24 cellular contexts compared by ENCODE assay signal in genomic region chr17:73069846-73070245, GRCh38.
"Had no signal": no experiment of that assay in that cellular context is flagged by ENCODE, and none has a peak within 500 bp of the region (broad histone marks: within the 10 kb centered on the region; RNA-seq: fewer than 3 reads in every experiment).

No MANE protein-coding gene starts in this region.

- H3K9me3 ChIP-seq: adrenal gland, ascending aorta, thoracic aorta, upper lobe of left lung had no signal

- H3K27ac Mint-ChIP-seq: activated naive CD4-positive, alpha-beta T cell treated with anti-CD3 and anti-CD28 coated beads, Interleukin-2, amount 50 U/mL, for 72 hours; activated T-helper 17 cell treated with anti-CD3 and anti-CD28 coated beads, Interleukin-2, amount 50 U/mL, for 72 hours; natural killer cell treated with Interleukin-12 subunit alpha and Interleukin-12 subunit beta and Interleukin-15 and Interleukin-18, amount 100 ng/mL, for 72 hours; stimulated activated naive B cell treated with anti-CD40 and anti-IgM and Interleukin-4, amounts not matched to agents 10 μg/mL and 1 μg/mL and 100 μg/mL, for 72 hours had no signal

- H3K4me3 ChIP-seq: adrenal gland, ascending aorta, gastroesophageal sphincter, heart right ventricle, thoracic aorta, upper lobe of left lung had no signal

- H3K27me3 Mint-ChIP-seq: activated T-helper 17 cell treated with anti-CD3 and anti-CD28 coated beads, Interleukin-2, amount 50 U/mL, for 72 hours; natural killer cell treated with Interleukin-12 subunit alpha and Interleukin-12 subunit beta and Interleukin-15 and Interleukin-18, amount 100 ng/mL, for 72 hours; stimulated activated naive B cell treated with anti-CD40 and anti-IgM and Interleukin-4, amounts not matched to agents 10 μg/mL and 1 μg/mL and 100 μg/mL, for 72 hours had no signal

- ATAC-seq: activated naive CD4-positive, alpha-beta T cell treated with anti-CD3 and anti-CD28 coated beads, Interleukin-2, amount 50 U/mL, for 72 hours; activated T-helper 17 cell treated with anti-CD3 and anti-CD28 coated beads, Interleukin-2, amount 50 U/mL, for 72 hours; esophagus mucosa; gastroesophageal sphincter; heart right ventricle; natural killer cell treated with Interleukin-12 subunit alpha and Interleukin-12 subunit beta and Interleukin-15 and Interleukin-18, amount 100 ng/mL, for 72 hours; stimulated activated naive B cell treated with anti-CD40 and anti-IgM and Interleukin-4, amounts not matched to agents 10 μg/mL and 1 μg/mL and 100 μg/mL, for 72 hours had no signal

- H3K27ac ChIP-seq: adrenal gland, ascending aorta, brain microvascular endothelial cell, gastroesophageal sphincter, parathyroid adenoma, thoracic aorta, upper lobe of left lung, WERI-Rb-1 had no signal

- H3K9ac ChIP-seq: parathyroid adenoma had no signal

- H3K27me3 ChIP-seq: adrenal gland, ascending aorta, brain microvascular endothelial cell, gastroesophageal sphincter, heart right ventricle, upper lobe of left lung had no signal

- H3K4me1 ChIP-seq: adrenal gland, ascending aorta, parathyroid adenoma had no signal

- DNase-seq: activated CD4-positive, alpha-beta T cell treated with anti-CD3 and anti-CD28 coated beads for 1 hour; activated CD4-positive, alpha-beta T cell treated with anti-CD3 and anti-CD28 coated beads, Interleukin-2, amount 50 U/mL, for 1 hour; activated T-cell treated with anti-CD3 and anti-CD28 coated beads, Interleukin-2, amount 50 U/mL, for 1 hour; adrenal gland; brain microvascular endothelial cell; dermis blood vessel endothelial cell; effector memory CD4-positive, alpha-beta T cell; heart right ventricle; islet precursor cell; left cardiac atrium; stimulated activated CD4-positive, alpha-beta T cell treated with anti-CD3 and anti-CD28 coated beads, Interleukin-2, amount 100 ng/mL, for 48 hours; stimulated activated CD8-positive, alpha-beta memory T cell treated with anti-CD3 and anti-CD28 coated beads, Interleukin-4, amount 100 ng/mL, for 48 hours; stimulated activated naive B cell treated with anti-CD40 and anti-IgM and Interleukin-4, amounts not matched to agents 10 μg/mL and 1 μg/mL and 100 μg/mL, for 72 hours; T-helper 1 cell; upper lobe of left lung; WERI-Rb-1 had no signal

- H2AFZ ChIP-seq: parathyroid adenoma had no signal

- H3K4me3 Mint-ChIP-seq: activated T-helper 17 cell treated with anti-CD3 and anti-CD28 coated beads, Interleukin-2, amount 50 U/mL, for 72 hours; natural killer cell treated with Interleukin-12 subunit alpha and Interleukin-12 subunit beta and Interleukin-15 and Interleukin-18, amount 100 ng/mL, for 72 hours; stimulated activated naive B cell treated with anti-CD40 and anti-IgM and Interleukin-4, amounts not matched to agents 10 μg/mL and 1 μg/mL and 100 μg/mL, for 72 hours had no signal

- H3K79me2 ChIP-seq: parathyroid adenoma had no signal

- H3K9me3 Mint-ChIP-seq: activated T-helper 17 cell treated with anti-CD3 and anti-CD28 coated beads, Interleukin-2, amount 50 U/mL, for 72 hours; natural killer cell treated with Interleukin-12 subunit alpha and Interleukin-12 subunit beta and Interleukin-15 and Interleukin-18, amount 100 ng/mL, for 72 hours had no signal

- H3K36me3 ChIP-seq: adrenal gland, ascending aorta, brain microvascular endothelial cell, heart right ventricle had no signal
